1 cellular context compared by ENCODE assay signal in the genomic region with DNA sequence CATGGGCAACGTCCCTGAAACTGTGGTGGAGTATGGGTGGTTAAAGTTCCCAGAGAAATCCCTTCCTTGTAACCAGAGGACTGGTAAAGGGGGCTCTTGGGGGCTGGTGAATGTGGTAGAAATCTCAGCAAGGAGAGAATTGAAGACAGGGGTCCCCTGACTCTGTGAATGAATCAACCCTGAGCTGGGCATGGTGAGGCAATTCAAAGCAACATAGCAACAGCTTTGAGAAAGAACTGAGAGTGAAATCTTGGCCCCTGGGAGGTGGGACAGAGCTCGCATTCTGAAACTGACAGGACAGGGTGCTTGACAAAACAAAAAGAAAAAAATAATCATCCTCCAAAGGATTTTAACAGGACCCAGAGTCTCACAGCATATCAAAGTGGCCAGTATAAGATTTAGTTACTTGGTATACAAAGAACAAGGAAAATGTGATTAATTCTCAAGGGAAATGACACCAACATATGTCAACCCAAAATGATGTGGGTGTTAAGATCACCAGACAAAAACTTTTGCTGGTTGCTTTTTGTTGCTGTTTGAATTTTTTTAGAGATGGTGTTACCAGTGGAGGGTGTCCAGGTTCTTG.
TF ChIP-seq lines count a peak whose summit lies in the region.

No MANE protein-coding gene starts in this region.

TF ChIP-seq in HEK293T, 16 proteins besides CTCF, POLR2A, EP300 and RAD21 (continued from another document):
- no peak for TF ChIP-seq TARDBP (IDR thresholded peaks at IDR 0.05)
